In the genomic region with DNA sequence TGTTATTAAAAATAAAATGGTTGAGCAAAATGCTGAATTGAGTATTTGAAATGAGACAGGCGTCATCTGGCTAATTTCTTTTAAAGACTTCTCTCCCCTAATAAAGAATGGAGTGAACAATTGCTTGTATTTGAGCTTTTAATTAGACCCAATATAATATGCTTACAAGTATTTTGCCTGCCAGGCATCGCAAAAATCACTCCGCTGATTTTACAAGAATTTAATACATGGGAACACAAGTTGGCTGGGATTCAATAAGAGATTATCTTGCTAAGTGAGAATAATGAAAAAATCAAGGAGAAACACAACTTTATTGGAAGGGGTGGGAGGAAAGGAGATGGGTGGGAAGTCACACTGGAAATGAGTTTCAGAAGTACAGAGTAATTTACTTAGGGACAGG, we compare ENCODE assay signal across 19 cellular contexts.
"Had no signal": no experiment of that assay in that cellular context is flagged by ENCODE, and none has a peak within 500 bp of the region (broad histone marks: within the 10 kb centered on the region; RNA-seq: fewer than 3 reads in every experiment).

No MANE protein-coding gene starts in this region.

- H3K4me3 ChIP-seq: colonic mucosa, esophagus squamous epithelium, gastrocnemius medialis, heart right ventricle, left lung, lower lobe of right lung, mucosa of descending colon had no signal

- H3K27ac ChIP-seq: colonic mucosa, esophagus squamous epithelium, gastrocnemius medialis, heart right ventricle, left lung, lower lobe of right lung had no signal

- DNase-seq: colonic mucosa; cortex of kidney; effector memory CD4-positive, alpha-beta T cell; esophagus squamous epithelium; foreskin fibroblast; foreskin melanocyte; gastrocnemius medialis; glutamatergic neuron; head of caudate nucleus; heart right ventricle; hippocampal formation; left cardiac atrium; left lung; left ventricle myocardium superior; lower lobe of right lung; mesenchymal stem cell; mucosa of descending colon; naive B cell; naive thymus-derived CD8-positive, alpha-beta T cell had no signal
